8 cellular contexts compared by ENCODE assay signal in genomic region chr4:152780267-152780811, GRCh38. TPM values are rescaled to one million over a fixed set of nuclear protein-coding genes. Genes with fewer than 3 reads are reported as not detected.
A peak's percentile ranks its signal among the peaks of the same experiment; 100 is the strongest.
DNase-seq lines count a peak whose midpoint lies in the region; ATAC-seq and TF ChIP-seq lines count a peak whose summit lies in the region.

No MANE protein-coding gene starts in this region.

- no peaks in the 10 kb centered on the region for H3K9me3 Mint-ChIP-seq in activated T-cell treated with anti-CD3 and anti-CD28 coated beads, Interleukin-2, amount 50 U/mL, for 4 hours

- H3K4me1 ChIP-seq in body of pancreas, result peaks cover 39% of the 10 kb centered on the region
- peaks cover 28 to 63% (median 44%) of the 10 kb centered on the region in 4 donors for H3K4me1 ChIP-seq in stomach

- H3K36me3 Mint-ChIP-seq in activated T-cell treated with anti-CD3 and anti-CD28 coated beads, Interleukin-2, amount 50 U/mL, for 4 hours (ENCODE audit: insufficient read depth), result peaks cover 2% of the 10 kb centered on the region

- TF ChIP-seq POLR2A in body of pancreas (IDR thresholded peaks at IDR 0.05) (no peak), stomach (IDR thresholded peaks at IDR 0.05) (no peak)

- H3K4me3 Mint-ChIP-seq in activated T-cell treated with anti-CD3 and anti-CD28 coated beads, Interleukin-2, amount 50 U/mL, for 4 hours, result peak overlapping the region; percentile 100

- TF ChIP-seq CTCF in body of pancreas (IDR thresholded peaks at IDR 0.05) (no peak), kidney epithelial cell (IDR thresholded peaks at IDR 0.05; ENCODE audit: insufficient read depth, low read length, poor library complexity, severe bottlenecking) (no peak), stomach (IDR thresholded peaks at IDR 0.05) (no peak)

- H3K36me3 ChIP-seq in KOPT-K1 (ENCODE audit: insufficient read depth, low read length), result no peaks in the 10 kb centered on the region
- H3K36me3 ChIP-seq in body of pancreas (replicated peaks in 1 of 2; ENCODE audit: insufficient read depth in 1 of 2, low read depth in 2 of 2), result no peaks in the 10 kb centered on the region
- H3K36me3 ChIP-seq in kidney epithelial cell (ENCODE audit: control insufficient read depth, insufficient read depth, low read length), result no peaks in the 10 kb centered on the region
- no peaks in the 10 kb centered on the region for H3K36me3 ChIP-seq in stomach

- H3K27ac ChIP-seq in KOPT-K1 (ENCODE audit: low read depth, low read length, poor library complexity, severe bottlenecking) (peak overlapping the region; percentile 76), body of pancreas (peak overlapping the region; percentile 85 to 92 (median 90)), stomach (peak overlapping the region; percentile 91 to 96 (median 95))

- H3K4me1 Mint-ChIP-seq in activated T-cell treated with anti-CD3 and anti-CD28 coated beads, Interleukin-2, amount 50 U/mL, for 4 hours (ENCODE audit: low read depth), result peaks cover 46% of the 10 kb centered on the region

- H3K4me3 ChIP-seq in body of pancreas (peak overlapping the region; percentile 63 to 74), kidney epithelial cell (ENCODE audit: low read depth, low read length) (peak overlapping the region; percentile 77), stomach (peak overlapping the region; percentile 72 to 85 (median 80))

- intact Hi-C loops in body of pancreas (cut with DNase I) (no loop called here), stomach (cut with DNase I; ENCODE audit: low total_unique reads) (no loop called here)

- ATAC-seq in activated T-cell treated with anti-CD3 and anti-CD28 coated beads, Interleukin-2, amount 50 U/mL, for 4 hours, result peak; percentile 63
- ATAC-seq in body of pancreas, result no peak

- H3K27me3 Mint-ChIP-seq in activated T-cell treated with anti-CD3 and anti-CD28 coated beads, Interleukin-2, amount 50 U/mL, for 4 hours (ENCODE audit: low read depth), result no peaks in the 10 kb centered on the region

- 2% methylated on average over 14 to 16 of the region's 16 CpGs for WGBS in body of pancreas, 2 donors
- WGBS in stomach, 5 donors, result 2 to 5% (median 3%) methylated on average over 13 to 16 of the region's 16 CpGs

- DNase-seq in activated T-cell treated with anti-CD3 and anti-CD28 coated beads, Interleukin-2, amount 50 U/mL, for 4 hours, result peak; percentile 59
- DNase-seq in activated T-cell treated with anti-CD3 and anti-CD28 coated beads, Interleukin-2, amount 50 U/mL, for 48 hours, result no peak
- DNase-seq in body of pancreas, result peak in 1 of 4 donors; percentile 4
- DNase-seq in kidney epithelial cell (ENCODE audit: low read depth), result no peak
- DNase-seq in stomach, result no peak
- DNase-seq in GOT3 (lab: John Stamatoyannopoulos, UW), result no peak
- DNase-seq in putamen (ENCODE audit: low spot score), result no peak

- TF ChIP-seq EP300 in stomach (IDR thresholded peaks at IDR 0.05), result no peak

- H3K9me3 ChIP-seq in KOPT-K1 (ENCODE audit: insufficient read depth, low read length, poor library complexity, severe bottlenecking) (no peaks in the 10 kb centered on the region), body of pancreas (no peaks in the 10 kb centered on the region), stomach (no peaks in the 10 kb centered on the region)

- H3K27me3 ChIP-seq in body of pancreas (no peaks in the 10 kb centered on the region), kidney epithelial cell (ENCODE audit: control insufficient read depth, insufficient read depth, low read length) (no peaks in the 10 kb centered on the region), stomach (no peaks in the 10 kb centered on the region)

RNA-seq across cellular contexts. Expression of gene ARFIP1, which starts 0.6 kb away (rescaled TPM):
- total RNA-seq in activated T-cell treated with anti-CD3 and anti-CD28 coated beads, Interleukin-2, amount 50 U/mL, for 4 hours, result 10 to 100 TPM in 2 of 3 donors, 1 to 10 TPM in 1; 9.8 to 11.7 (median 10.7) TPM
- total RNA-seq in body of pancreas (10 to 100 TPM; 13.8 to 17.4 TPM), kidney epithelial cell (34.2 and 45.6 TPM in 2 replicates), stomach (100 to 1,000 TPM in 1 of 5 donors, 10 to 100 TPM in 4; 35.9 to 103 (median 50.0) TPM)
- 10 to 100 TPM; 15.3 to 31.3 (median 17.1) TPM for polyA plus RNA-seq in stomach

RNA-seq across cellular contexts. Expression of gene TIGD4, which starts 0.8 kb away (rescaled TPM):
- under 1 TPM; 0.28 to 0.38 (median 0.32) TPM for total RNA-seq in activated T-cell treated with anti-CD3 and anti-CD28 coated beads, Interleukin-2, amount 50 U/mL, for 4 hours
- 1 to 10 TPM in 1 of 2 donors, under 1 TPM in 1; 0.78 to 3.0 TPM for total RNA-seq in body of pancreas
- 0.14 and 0.29 TPM in 2 replicates for total RNA-seq in kidney epithelial cell
- 1 to 10 TPM in 1 of 5 donors, under 1 TPM in 2, not detected in 2; 0.55 to 4.1 (median 0.89) TPM for total RNA-seq in stomach
- polyA plus RNA-seq in stomach, result under 1 TPM in 1 of 3 donors, not detected in 2; 0.20 TPM
